Comparison of ENCODE assay signal across 1 cellular context in the genomic region with DNA sequence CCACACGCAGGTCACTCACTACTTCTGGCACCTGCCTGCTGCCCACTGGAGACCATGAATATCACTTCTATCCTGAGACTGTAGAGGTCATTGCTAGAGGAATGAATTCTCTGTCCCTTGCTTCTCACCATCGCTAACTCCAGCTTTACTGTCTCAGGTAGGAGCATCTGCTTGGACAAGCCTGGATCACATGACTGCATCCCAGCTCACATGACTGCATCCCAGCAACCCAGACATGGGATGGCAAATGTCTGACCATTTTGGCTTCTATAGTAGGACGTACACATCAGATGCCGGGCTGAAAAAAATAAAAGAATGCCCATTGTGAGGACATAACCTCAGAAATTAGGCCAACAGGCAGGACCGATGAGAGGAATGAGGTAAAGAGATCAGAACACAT.
TF ChIP-seq lines count a peak whose summit lies in the region.

No MANE protein-coding gene starts in this region.

TF ChIP-seq in H1, 55 proteins besides CTCF, POLR2A, EP300 and RAD21 (continued from another document):
- TF ChIP-seq, protein P1, sequence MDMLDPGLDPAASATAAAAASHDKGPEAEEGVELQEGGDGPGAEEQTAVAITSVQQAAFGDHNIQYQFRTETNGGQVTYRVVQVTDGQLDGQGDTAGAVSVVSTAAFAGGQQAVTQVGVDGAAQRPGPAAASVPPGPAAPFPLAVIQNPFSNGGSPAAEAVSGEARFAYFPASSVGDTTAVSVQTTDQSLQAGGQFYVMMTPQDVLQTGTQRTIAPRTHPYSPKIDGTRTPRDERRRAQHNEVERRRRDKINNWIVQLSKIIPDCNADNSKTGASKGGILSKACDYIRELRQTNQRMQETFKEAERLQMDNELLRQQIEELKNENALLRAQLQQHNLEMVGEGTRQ (IDR thresholded peaks at IDR 0.05; ENCODE audit: low read length) = peak; percentile 47
